In the genomic region with DNA sequence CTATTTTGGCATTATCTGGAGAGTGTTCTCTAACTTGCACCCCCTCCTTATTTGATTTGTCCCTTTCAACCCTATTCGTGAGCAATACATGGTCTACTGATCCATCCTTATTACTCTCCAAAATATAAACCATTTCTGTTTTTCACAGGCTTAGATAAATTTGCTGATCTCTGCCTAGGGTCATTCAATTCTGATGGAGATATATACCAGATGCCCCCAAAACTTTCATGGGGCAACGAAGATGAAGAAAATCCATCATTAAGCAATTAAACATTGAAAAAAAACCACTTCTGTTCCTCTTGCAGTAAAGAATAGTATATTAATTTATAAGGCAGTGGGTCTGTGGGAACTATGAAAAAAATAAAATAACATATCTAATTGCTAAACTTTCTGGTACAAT, we compare ENCODE assay signal across 9 cellular contexts.
"Had no signal": no experiment of that assay in that cellular context is flagged by ENCODE, and none has a peak within 500 bp of the region (broad histone marks: within the 10 kb centered on the region; RNA-seq: fewer than 3 reads in every experiment).

No MANE protein-coding gene starts in this region.

- H3K4me3 Mint-ChIP-seq: HFFc6, IgD-negative memory B cell had no signal

- DNase-seq: GOT3, H7, HFFc6, KBM-7 had no signal

- H3K27ac ChIP-seq: HL-60 had no signal

- H3K36me3 ChIP-seq: HAP-1 had no signal

- H3K4me3 ChIP-seq: HAP-1 had no signal

- H3K9me3 ChIP-seq: HAP-1 had no signal

- H3K27ac Mint-ChIP-seq: HFFc6 had no signal

- ATAC-seq: HCT116, HepG2 had no signal

- H3K9me3 Mint-ChIP-seq: IgD-negative memory B cell had no signal

- H3K4me1 ChIP-seq: HAP-1 had no signal
